ENCODE assay signal across 10 cellular contexts in genomic region chr7:102152672-102153585, GRCh38.
DNase-seq lines count a peak whose midpoint lies in the region; ATAC-seq and TF ChIP-seq lines count a peak whose summit lies in the region.
"Had no signal": no experiment of that assay in that cellular context is flagged by ENCODE, and none has a peak within 500 bp of the region (broad histone marks: within the 10 kb centered on the region; RNA-seq: fewer than 3 reads in every experiment).

No MANE protein-coding gene starts in this region.

- H3K27me3 ChIP-seq in breast epithelium (no peaks in the 10 kb centered on the region), ectodermal cell (ENCODE audit: control insufficient read depth, insufficient read depth, low read length, poor library complexity, severe bottlenecking) (no peaks in the 10 kb centered on the region), vagina (no peaks in the 10 kb centered on the region)

- H3K4me1 ChIP-seq in breast epithelium (no peaks in the 10 kb centered on the region), ectodermal cell (ENCODE audit: control insufficient read depth, insufficient read depth, low read length) (peaks cover 11% of the 10 kb centered on the region), vagina (peaks cover 13% of the 10 kb centered on the region)

- peak overlapping the region; percentile 52 for H3K4me3 Mint-ChIP-seq in MCF 10A (ENCODE audit: unreplicated experiment)
- H3K4me3 Mint-ChIP-seq: B cell had no signal

- no peaks in the 10 kb centered on the region for H3K9me3 ChIP-seq in breast epithelium
- H3K9me3 ChIP-seq in ectodermal cell (ENCODE audit: control insufficient read depth, low read length) = no peaks in the 10 kb centered on the region
- H3K9me3 ChIP-seq in vagina = no peaks in the 10 kb centered on the region

- peaks cover 24% of the 10 kb centered on the region for H3K4me1 Mint-ChIP-seq in MCF 10A (ENCODE audit: insufficient read depth, unreplicated experiment)
- H3K4me1 Mint-ChIP-seq: B cell had no signal

- H3K27ac Mint-ChIP-seq in MCF 10A (ENCODE audit: low read depth, unreplicated experiment) = peak overlapping the region; percentile 96
- H3K27ac Mint-ChIP-seq: B cell had no signal

- no peaks in the 10 kb centered on the region for H3K27me3 Mint-ChIP-seq in MCF 10A (ENCODE audit: insufficient read depth, unreplicated experiment)
- H3K27me3 Mint-ChIP-seq: B cell had no signal

- no peaks in the 10 kb centered on the region for H3K9me3 Mint-ChIP-seq in MCF 10A (ENCODE audit: unreplicated experiment)

- no peak for TF ChIP-seq POLR2A in breast epithelium (IDR thresholded peaks at IDR 0.05)
- TF ChIP-seq POLR2A in vagina (IDR thresholded peaks at IDR 0.05) = no peak

- BruUV-seq in MCF 10A (replicated peaks; lab: Mats Ljungman, UMichigan) = TSS peak; percentile 92

- CTCF ChIA-PET in MCF 10A (lab: Yijun Ruan, JAX) = interaction anchor here (0.6 to 1.4 kb wide), 4 partner anchors 126 to 297 kb away, joined by 3 to 7 read pairs (median 4); no protein-coding TSS in a partner anchor

- H3K36me3 ChIP-seq in breast epithelium (no peaks in the 10 kb centered on the region), ectodermal cell (ENCODE audit: control insufficient read depth, insufficient read depth, low read length) (no peaks in the 10 kb centered on the region), vagina (no peaks in the 10 kb centered on the region)

- POLR2A ChIA-PET in MCF 10A (lab: Yijun Ruan, JAX) = interaction anchor here (0.6 to 1.1 kb wide), 6 partner anchors 89 to 349 kb away, joined by 3 to 4 read pairs (median 3); partner anchors contain the start of gene CUX1

- WGBS in ectodermal cell, 2 experiments = 49 to 51% methylated on average over 21 of the region's 21 CpGs

- TF ChIP-seq CTCF in MCF 10A (IDR thresholded peaks at IDR 0.05; ENCODE audit: unreplicated experiment) = no peak
- no peak for TF ChIP-seq CTCF in breast epithelium (IDR thresholded peaks at IDR 0.05)
- TF ChIP-seq CTCF in vagina (IDR thresholded peaks at IDR 0.05) = no peak

- H3K4me3 ChIP-seq in breast epithelium (no peak overlapping the region), ectodermal cell (ENCODE audit: insufficient read depth, low read depth, low read length) (no peak overlapping the region), vagina (no peak overlapping the region)

- H3K27ac ChIP-seq in breast epithelium (no peak overlapping the region), ectodermal cell (ENCODE audit: insufficient read depth, low read depth, low read length, poor library complexity, severe bottlenecking) (peak overlapping the region; percentile 78), vagina (no peak overlapping the region)

- intact Hi-C loops in MCF 10A (cut with micrococcal nuclease) (no loop called here), breast epithelium (cut with DNase I; ENCODE audit: low total_unique reads) (no loop called here), left colon (cut with DNase I, micrococcal nuclease) (no loop called here), vagina (cut with DNase I) (no loop called here)

- DNase-seq in MCF 10A (ENCODE audit: unreplicated experiment) = peak; percentile 89
- no peak for DNase-seq in breast epithelium (ENCODE audit: low spot score in 2 of 2)
- peak; percentile 26 to 62 for DNase-seq in left colon
- no peak for DNase-seq in COLO668 (lab: John Stamatoyannopoulos, UW; ENCODE audit: unreplicated experiment)
- DNase-seq in vagina (ENCODE audit: extremely low spot score in 2 of 2) = no peak
- no peak for DNase-seq in amygdala (lab: John Stamatoyannopoulos, UW)
- DNase-seq: SHP77 treated with DMSO at 0.1 percent for 48 hours had no signal

- peaks cover 14% of the 10 kb centered on the region for H3K36me3 Mint-ChIP-seq in MCF 10A (ENCODE audit: insufficient read depth, unreplicated experiment)

- ATAC-seq in left colon = peak; percentile 85
- ATAC-seq in GM18498 (IDR thresholded peaks at IDR 0.05; ENCODE audit: unreplicated experiment) = no peak

Comparison
In these comparisons a context has a peak if more than half of its experiments do, and no peak if none do; other contexts are left out.
1. DNase-seq: peak in MCF 10A (single experiment) and left colon (2 of 2); none in breast epithelium (0 of 2), COLO668 (single experiment), vagina (0 of 2) and amygdala (0 of 56).